In the genomic region with DNA sequence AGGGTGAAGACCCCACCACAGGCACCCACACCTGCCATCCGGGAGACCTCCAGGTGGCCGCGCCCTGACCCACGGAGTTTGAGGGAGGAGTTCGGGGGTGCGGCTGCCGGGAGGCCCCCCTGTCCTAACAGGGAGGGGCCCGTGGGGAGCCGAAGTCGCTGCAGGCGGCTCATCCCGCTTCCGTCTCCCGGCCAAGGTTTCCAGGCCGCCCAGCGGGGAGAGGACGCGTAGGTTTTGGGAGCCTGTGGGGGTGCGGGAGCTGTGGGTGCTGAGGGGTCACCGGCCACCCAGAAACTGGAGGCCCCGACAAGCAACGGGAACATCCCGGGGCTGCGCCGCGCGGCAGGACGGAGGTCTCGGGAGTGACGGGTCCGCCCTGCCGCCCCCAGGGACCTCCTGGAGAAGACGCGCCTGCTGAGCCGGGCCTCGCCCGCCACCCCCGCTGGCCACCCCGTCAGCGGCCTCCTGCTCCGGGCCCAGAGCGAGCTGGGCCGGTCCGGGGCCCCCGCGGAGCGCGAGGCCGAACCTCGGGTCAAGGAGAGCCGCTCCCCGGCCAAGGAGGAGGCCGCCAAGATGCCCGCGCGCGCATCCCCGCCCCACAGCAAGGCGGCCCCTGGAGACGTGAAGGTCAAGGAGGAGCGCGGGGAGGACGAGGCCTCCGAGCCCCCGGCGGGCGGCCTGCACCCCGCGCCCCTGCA, we compare ENCODE assay signal across 20 cellular contexts. TPM values are rescaled to one million over a fixed set of nuclear protein-coding genes. Genes with fewer than 3 reads are reported as not detected.
DNase-seq lines count a peak whose midpoint lies in the region; ATAC-seq and TF ChIP-seq lines count a peak whose summit lies in the region.
"Had no signal": no experiment of that assay in that cellular context is flagged by ENCODE, and none has a peak within 500 bp of the region (broad histone marks: within the 10 kb centered on the region; RNA-seq: fewer than 3 reads in every experiment).

No MANE protein-coding gene starts in this region.

- POLR2A ChIA-PET in PC-9 (lab: Charles Lee; ENCODE audit: unreplicated experiment) = no interaction called here

- TF ChIP-seq POLR2A in testis (IDR thresholded peaks at IDR 0.05) = no peak

- no peaks in the 10 kb centered on the region; the same call in 1 of the 2 replicates for H3F3A ChIP-seq in PC-9 (ENCODE audit: insufficient read depth, low read depth)

- H3K4me1 Mint-ChIP-seq in glutamatergic neuron (ENCODE audit: low read depth, unreplicated experiment) = peaks cover 2% of the 10 kb centered on the region
- H3K4me1 Mint-ChIP-seq: activated CD4-positive, alpha-beta memory T cell treated with anti-CD3 and anti-CD28 coated beads, Interleukin-2, amount 10 ng/mL, durations not matched to agents 7 days and 5 days had no signal

- H3K79me2 ChIP-seq in PC-9 (ENCODE audit: low read depth) = no peaks in the 10 kb centered on the region

- intact Hi-C loops in left lung (cut with DNase I) (no loop called here), testis (cut with DNase I; ENCODE audit: low total_unique reads) (no loop called here), PC-9 (cut with micrococcal nuclease; ENCODE audit: unreplicated experiment) (no loop called here)

- H3K9me3 Mint-ChIP-seq in glutamatergic neuron (ENCODE audit: unreplicated experiment) = peaks cover 23% of the 10 kb centered on the region
- H3K9me3 Mint-ChIP-seq: activated CD4-positive, alpha-beta memory T cell treated with anti-CD3 and anti-CD28 coated beads, Interleukin-2, amount 10 ng/mL, durations not matched to agents 7 days and 5 days; activated naive CD4-positive, alpha-beta T cell treated with anti-CD3 and anti-CD28 coated beads, Interleukin-2, amount 50 U/mL, for 72 hours had no signal

- H3K9me2 ChIP-seq in PC-9 (ENCODE audit: insufficient read depth) = no peaks in the 10 kb centered on the region

- no peak overlapping the region for H3K27ac ChIP-seq in left lung
- H3K27ac ChIP-seq in testis = peak overlapping the region; percentile 71 to 83
- no peak overlapping the region for H3K27ac ChIP-seq in PC-9
- H3K27ac ChIP-seq: gastrocnemius medialis, neutrophil, SJSA1 had no signal

- H3K9ac ChIP-seq in NT2/D1 (ENCODE audit: insufficient read length, low read depth) = peak overlapping the region; percentile 50

- CTCF ChIA-PET in PC-9 (lab: Charles Lee) = no interaction called here

- H3K36me3 ChIP-seq in NT2/D1 (ENCODE audit: insufficient read depth, insufficient read length, low read length) (peaks cover 40% of the 10 kb centered on the region), left lung (peaks cover 0 to 18% of the 10 kb centered on the region in 2 donors), testis (ENCODE audit: low read depth, missing control alignments) (no peaks in the 10 kb centered on the region), PC-9 (ENCODE audit: low read depth) (no peaks in the 10 kb centered on the region)
- H3K36me3 ChIP-seq: SJSA1 had no signal

- peaks cover 31% of the 10 kb centered on the region for H3K27me3 Mint-ChIP-seq in glutamatergic neuron (ENCODE audit: unreplicated experiment)
- H3K27me3 Mint-ChIP-seq: activated CD4-positive, alpha-beta memory T cell treated with anti-CD3 and anti-CD28 coated beads, Interleukin-2, amount 10 ng/mL, durations not matched to agents 7 days and 5 days had no signal

- H3K27me3 ChIP-seq in NT2/D1 (ENCODE audit: insufficient read depth, insufficient read length) = peaks cover 27% of the 10 kb centered on the region
- H3K27me3 ChIP-seq in left lung = no peaks in the 10 kb centered on the region
- no peaks in the 10 kb centered on the region for H3K27me3 ChIP-seq in testis
- H3K27me3 ChIP-seq in PC-9 (ENCODE audit: insufficient read depth, low read depth) = no peaks in the 10 kb centered on the region
- H3K27me3 ChIP-seq: gastrocnemius medialis, neutrophil, SJSA1 had no signal

- H4K20me1 ChIP-seq in PC-9 (ENCODE audit: insufficient read depth) = peaks cover 9% of the 10 kb centered on the region; the same call in 1 of the 2 replicates

- H3K36me3 Mint-ChIP-seq in glutamatergic neuron (ENCODE audit: unreplicated experiment) = peaks cover 9% of the 10 kb centered on the region
- H3K36me3 Mint-ChIP-seq: activated naive CD4-positive, alpha-beta T cell treated with anti-CD3 and anti-CD28 coated beads, Interleukin-2, amount 50 U/mL, for 72 hours had no signal

- no peak for DNase-seq in NT2/D1 (ENCODE audit: low read depth, low spot score)
- DNase-seq in glutamatergic neuron = peak; percentile 70
- no peak for DNase-seq in left lung
- DNase-seq in testis = no peak
- DNase-seq in activated naive CD4-positive, alpha-beta T cell treated with anti-CD3 and anti-CD28 coated beads, Interleukin-2, amount 50 U/mL, for 16 hours = no peak
- no peak for DNase-seq in PC-9
- DNase-seq: activated CD4-positive, alpha-beta memory T cell treated with anti-CD3 and anti-CD28 coated beads, Interleukin-2, amount 10 ng/mL, durations not matched to agents 7 days and 5 days; activated T-cell treated with anti-CD3 and anti-CD28 coated beads, Interleukin-2, amount 50 U/mL, for 48 hours; gastrocnemius medialis; islet precursor cell; KG1; NCI-H2081 treated with DMSO at 0.1 percent for 48 hours; NCI-H524 treated with DMSO at 0.1 percent for 48 hours; stimulated activated CD4-positive, alpha-beta T cell treated with anti-CD3 and anti-CD28 coated beads, Interleukin-2, amount 100 ng/mL, for 24 hours; T-helper 2 cell had no signal

- WGBS in testis, 2 donors = 40% methylated on average over 1 to 69 of the region's 69 CpGs

- no peak for TF ChIP-seq CTCF in glutamatergic neuron (IDR thresholded peaks at IDR 0.05; ENCODE audit: partially characterized antibody, unreplicated experiment)
- no peak for TF ChIP-seq CTCF in left lung (IDR thresholded peaks at IDR 0.05)
- no peak for TF ChIP-seq CTCF in testis (IDR thresholded peaks at IDR 0.05)
- no peak for TF ChIP-seq CTCF in PC-9 (conservative IDR thresholded peaks at IDR 0.05)

- H3K27ac Mint-ChIP-seq in glutamatergic neuron (ENCODE audit: unreplicated experiment) = peak overlapping the region; percentile 62
- H3K27ac Mint-ChIP-seq: activated CD4-positive, alpha-beta memory T cell treated with anti-CD3 and anti-CD28 coated beads, Interleukin-2, amount 10 ng/mL, durations not matched to agents 7 days and 5 days; activated naive CD4-positive, alpha-beta T cell treated with anti-CD3 and anti-CD28 coated beads, Interleukin-2, amount 50 U/mL, for 72 hours had no signal

- peak overlapping the region; percentile 77 for H3K4me3 Mint-ChIP-seq in glutamatergic neuron (ENCODE audit: unreplicated experiment)
- H3K4me3 Mint-ChIP-seq: activated CD4-positive, alpha-beta memory T cell treated with anti-CD3 and anti-CD28 coated beads, Interleukin-2, amount 10 ng/mL, durations not matched to agents 7 days and 5 days had no signal

- H3K4me1 ChIP-seq in NT2/D1 (ENCODE audit: insufficient read depth, insufficient read length) = peaks cover 7% of the 10 kb centered on the region
- H3K4me1 ChIP-seq in left lung = peaks cover 0 to 4% of the 10 kb centered on the region in 2 donors
- H3K4me1 ChIP-seq in testis = no peaks in the 10 kb centered on the region
- H3K4me1 ChIP-seq in PC-9 (replicated peaks; ENCODE audit: insufficient read depth) = no peaks in the 10 kb centered on the region
- H3K4me1 ChIP-seq: gastrocnemius medialis, SJSA1 had no signal

- peak overlapping the region; percentile 21 for H3K4me3 ChIP-seq in NT2/D1 (ENCODE audit: insufficient read length, low read depth)
- peak overlapping the region; percentile 9 to 19 for H3K4me3 ChIP-seq in left lung
- H3K4me3 ChIP-seq in testis = peak overlapping the region; percentile 53 to 60
- H3K4me3 ChIP-seq in PC-9 = no peak overlapping the region
- H3K4me3 ChIP-seq: SJSA1 had no signal

- H3K9me3 ChIP-seq in NT2/D1 (ENCODE audit: insufficient read depth, low read length) = no peaks in the 10 kb centered on the region
- H3K9me3 ChIP-seq in left lung = no peaks in the 10 kb centered on the region
- no peaks in the 10 kb centered on the region for H3K9me3 ChIP-seq in testis
- H3K9me3 ChIP-seq in PC-9 (ENCODE audit: insufficient read depth, low read depth) = no peaks in the 10 kb centered on the region
- H3K9me3 ChIP-seq: gastrocnemius medialis, neutrophil, SJSA1 had no signal

- BruUV-seq in PC-9 (replicated peaks; lab: Mats Ljungman, UMichigan) = no TSS peak

- no peak overlapping the region for H3K4me2 ChIP-seq in PC-9

- H2AFZ ChIP-seq in PC-9 = no peak overlapping the region

- ATAC-seq in left lung = no peak
- ATAC-seq in GM18868 (IDR thresholded peaks at IDR 0.05; ENCODE audit: unreplicated experiment) = no peak
- ATAC-seq in GM18520 (IDR thresholded peaks at IDR 0.05; ENCODE audit: unreplicated experiment) = no peak
- ATAC-seq: activated naive CD4-positive, alpha-beta T cell treated with anti-CD3 and anti-CD28 coated beads, Interleukin-2, amount 50 U/mL, for 72 hours; gastrocnemius medialis had no signal

RNA-seq across cellular contexts. Expression of a gene that starts 27.7 kb away (rescaled TPM):
- total RNA-seq in glutamatergic neuron (ENCODE audit: unreplicated experiment) = not detected
- 1 to 10 TPM in 1 of 2 donors, under 1 TPM in 1; 0.84 to 1.6 TPM for total RNA-seq in left lung
- under 1 TPM in 1 of 2 donors, not detected in 1; 0.81 TPM for total RNA-seq in testis
- polyA plus RNA-seq in testis (ENCODE audit: insufficient read depth, low read depth, low replicate concordance) = 1.6 TPM
- total RNA-seq in PC-9 (2021) = not detected in 2 replicates
- total RNA-seq: activated CD4-positive, alpha-beta memory T cell treated with anti-CD3 and anti-CD28 coated beads, Interleukin-2, amount 10 ng/mL, durations not matched to agents 7 days and 5 days; activated naive CD4-positive, alpha-beta T cell treated with anti-CD3 and anti-CD28 coated beads, Interleukin-2, amount 50 U/mL, for 72 hours; SJSA1 had no signal

RNA-seq across cellular contexts. Expression of a gene that starts 35.8 kb away (rescaled TPM):
- total RNA-seq in glutamatergic neuron (ENCODE audit: unreplicated experiment) (4.1 TPM), left lung (not detected), testis (1 to 10 TPM; 2.2 to 2.7 TPM), PC-9 (2021) (not detected in 2 replicates)
- 3.0 TPM for polyA plus RNA-seq in testis (ENCODE audit: insufficient read depth, low read depth, low replicate concordance)
- total RNA-seq: activated CD4-positive, alpha-beta memory T cell treated with anti-CD3 and anti-CD28 coated beads, Interleukin-2, amount 10 ng/mL, durations not matched to agents 7 days and 5 days; activated naive CD4-positive, alpha-beta T cell treated with anti-CD3 and anti-CD28 coated beads, Interleukin-2, amount 50 U/mL, for 72 hours; gastrocnemius medialis; SJSA1 had no signal

Comparison
In these comparisons a context has a peak if more than half of its experiments do, and no peak if none do; other contexts are left out.
1. H3K27ac ChIP-seq: peak in testis (2 of 2); none in left lung (0 of 2) and PC-9 (single experiment).